Comparison of ENCODE assay signal across 8 cellular contexts in genomic region chr1:150281758-150282557, GRCh38. TPM values are rescaled to one million over a fixed set of nuclear protein-coding genes. Genes with fewer than 3 reads are reported as not detected.
DNase-seq lines count a peak whose midpoint lies in the region; FAIRE-seq and TF ChIP-seq lines count a peak whose summit lies in the region.

Gene CIART (plus strand): TSS chr1:150282554. CDS start chr1:150283268, 714 bp downstream.

- peaks cover 31% of the 10 kb centered on the region for H3K27me3 Mint-ChIP-seq in activated naive CD4-positive, alpha-beta T cell treated with anti-CD3 and anti-CD28 coated beads, Interleukin-2, amount 10 ng/mL, durations not matched to agents 7 days and 5 days
- peaks cover 13% of the 10 kb centered on the region for H3K27me3 Mint-ChIP-seq in stimulated activated naive CD8-positive, alpha-beta T cell treated with anti-CD3 and anti-CD28 coated beads, Interleukin-15, Interleukin-2, amounts not matched to agents 100 ng/mL and 50 ng/mL, for 24 hours

- intact Hi-C loops in A673 (cut with micrococcal nuclease; ENCODE audit: unreplicated experiment): loop anchor here (1.0 kb wide), 2 partner anchors 12 to 26 kb away; no protein-coding TSS in a partner anchor

- H3K4me2 ChIP-seq in Loucy (ENCODE audit: low read depth, low read length, poor library complexity, severe bottlenecking) (peak within 1 kb of the TSS; percentile 100), neural cell (ENCODE audit: low read length) (peak within 1 kb of the TSS; percentile 84)

- H3K4me3 ChIP-seq in A673 (ENCODE audit: low read depth, low read length, poor library complexity, severe bottlenecking) (peak within 1 kb of the TSS; percentile 43), Loucy (ENCODE audit: low read length, poor library complexity, severe bottlenecking) (peak within 1 kb of the TSS; percentile 86), neural cell (ENCODE audit: low read length) (peak within 1 kb of the TSS; percentile 87)

- H3K79me2 ChIP-seq in Loucy (ENCODE audit: insufficient read depth, low read length) (peaks cover 24% of the 10 kb centered on the region), neural cell (replicated peaks; ENCODE audit: insufficient read depth, low read length) (no peaks in the 10 kb centered on the region)

- H3F3A ChIP-seq in Loucy (ENCODE audit: low read depth): no peaks in the 10 kb centered on the region
- no peaks in the 10 kb centered on the region for H3F3A ChIP-seq in neural cell (ENCODE audit: insufficient read depth, low read length, poor library complexity, severe bottlenecking)

- FAIRE-seq in GM19239 (lab: Jason Lieb, UNC) (peak; percentile 96), frontal cortex (lab: Jason Lieb, UNC) (peak; percentile 10)

- no peaks in the 10 kb centered on the region for H3K27me3 ChIP-seq in A673 (replicated peaks; ENCODE audit: insufficient read depth, low read depth, low read length, poor library complexity)
- H3K27me3 ChIP-seq in Loucy (ENCODE audit: insufficient read depth, low read length, poor library complexity, severe bottlenecking): no peaks in the 10 kb centered on the region
- no peaks in the 10 kb centered on the region for H3K27me3 ChIP-seq in neural cell (ENCODE audit: insufficient read depth, low read depth, low read length)

- H3K27ac Mint-ChIP-seq in activated naive CD4-positive, alpha-beta T cell treated with anti-CD3 and anti-CD28 coated beads, Interleukin-2, amount 10 ng/mL, durations not matched to agents 7 days and 5 days: peak within 1 kb of the TSS; percentile 82
- peak within 1 kb of the TSS; percentile 93 for H3K27ac Mint-ChIP-seq in stimulated activated naive CD8-positive, alpha-beta T cell treated with anti-CD3 and anti-CD28 coated beads, Interleukin-15, Interleukin-2, amounts not matched to agents 100 ng/mL and 50 ng/mL, for 24 hours

- H3K9ac ChIP-seq in Loucy (ENCODE audit: low read depth, low read length, poor library complexity, severe bottlenecking): peak within 1 kb of the TSS; percentile 72
- peak within 1 kb of the TSS; percentile 74 for H3K9ac ChIP-seq in neural cell (ENCODE audit: low read length)

- H3K9me3 Mint-ChIP-seq in activated naive CD4-positive, alpha-beta T cell treated with anti-CD3 and anti-CD28 coated beads, Interleukin-2, amount 10 ng/mL, durations not matched to agents 7 days and 5 days: no peaks in the 10 kb centered on the region
- no peaks in the 10 kb centered on the region for H3K9me3 Mint-ChIP-seq in stimulated activated naive CD8-positive, alpha-beta T cell treated with anti-CD3 and anti-CD28 coated beads, Interleukin-15, Interleukin-2, amounts not matched to agents 100 ng/mL and 50 ng/mL, for 24 hours

- no peaks in the 10 kb centered on the region for H3K36me3 ChIP-seq in A673 (ENCODE audit: insufficient read depth, low read length, poor library complexity, severe bottlenecking)
- peaks cover 10% of the 10 kb centered on the region; the same call in 1 of the 2 replicates for H3K36me3 ChIP-seq in Loucy (ENCODE audit: insufficient read depth, low read length)
- H3K36me3 ChIP-seq in neural cell (ENCODE audit: insufficient read depth, low read length): no peaks in the 10 kb centered on the region

- H3K4me1 ChIP-seq in A673 (ENCODE audit: insufficient read depth, low read length, poor library complexity, severe bottlenecking) (peaks cover 19% of the 10 kb centered on the region), Loucy (ENCODE audit: insufficient read depth, low read length, poor library complexity, severe bottlenecking) (peaks cover 14% of the 10 kb centered on the region)

- no peaks in the 10 kb centered on the region for H4K20me1 ChIP-seq in Loucy (ENCODE audit: insufficient read depth, low read length, poor library complexity, severe bottlenecking)
- H4K20me1 ChIP-seq in neural cell (ENCODE audit: insufficient read depth): no peaks in the 10 kb centered on the region

- TF ChIP-seq EP300 in neural cell (conservative IDR thresholded peaks at IDR 0.05; ENCODE audit: poor library complexity, severe bottlenecking): no peak

- TF ChIP-seq CTCF in A673 (conservative IDR thresholded peaks at IDR 0.05; ENCODE audit: low read depth, low read length) (no peak), Loucy (conservative IDR thresholded peaks at IDR 0.05; ENCODE audit: low read length) (no peak), neural cell (IDR thresholded peaks at IDR 0.05; ENCODE audit: poor library complexity, severe bottlenecking) (no peak)

- CTCF ChIA-PET in A673 (lab: Charles Lee): interaction anchor here (0.6 to 1.3 kb wide), 5 partner anchors 9 to 26 kb away, joined by 3 to 24 read pairs (median 5); partner anchors contain the start of genes APH1A, C1orf54 and CA14
- CTCF ChIA-PET in activated naive CD4-positive, alpha-beta T cell treated with anti-CD3 and anti-CD28 coated beads, Interleukin-2, amount 10 ng/mL, durations not matched to agents 7 days and 5 days (lab: Charles Lee): interaction anchor here (0.8 to 4.4 kb wide), 6 partner anchors 10 to 30 kb away, joined by 3 to 49 read pairs (median 4); partner anchors contain the start of genes APH1A, C1orf54 and CA14

- DNase-seq in A673 (ENCODE audit: low spot score) (peak; percentile 99), GM19239 (ENCODE audit: insufficient read length, low spot score) (peak; percentile 31), SHP77 treated with DMSO at 0.1 percent for 48 hours (lab: John Stamatoyannopoulos, UW) (peak; percentile 100), frontal cortex (ENCODE audit: low spot score in 2 of 2) (peak; percentile 64 to 84)
- DNase-seq in activated naive CD4-positive, alpha-beta T cell treated with anti-CD3 and anti-CD28 coated beads, Interleukin-2, amount 10 ng/mL, durations not matched to agents 7 days and 5 days: peak; percentile 89

- H2AFZ ChIP-seq in Loucy (ENCODE audit: low read length): peak within 1 kb of the TSS; percentile 97
- peak within 1 kb of the TSS; percentile 80 for H2AFZ ChIP-seq in neural cell (ENCODE audit: low read depth, low read length)

- H3K36me3 Mint-ChIP-seq in activated naive CD4-positive, alpha-beta T cell treated with anti-CD3 and anti-CD28 coated beads, Interleukin-2, amount 10 ng/mL, durations not matched to agents 7 days and 5 days: peaks cover 10% of the 10 kb centered on the region
- no peaks in the 10 kb centered on the region for H3K36me3 Mint-ChIP-seq in stimulated activated naive CD8-positive, alpha-beta T cell treated with anti-CD3 and anti-CD28 coated beads, Interleukin-15, Interleukin-2, amounts not matched to agents 100 ng/mL and 50 ng/mL, for 24 hours (ENCODE audit: low read depth)

- no peaks in the 10 kb centered on the region for H3K9me3 ChIP-seq in A673 (ENCODE audit: low read depth, low read length, poor library complexity, severe bottlenecking)
- no peaks in the 10 kb centered on the region for H3K9me3 ChIP-seq in Loucy (ENCODE audit: insufficient read depth, low read depth, low read length)
- H3K9me3 ChIP-seq in neural cell (ENCODE audit: low read length): no peaks in the 10 kb centered on the region

- H3K27ac ChIP-seq in A673 (ENCODE audit: low read depth, low read length, poor library complexity, severe bottlenecking) (peak within 1 kb of the TSS; percentile 21), neural cell (ENCODE audit: low read length) (peak within 1 kb of the TSS; percentile 48)

- no peak for TF ChIP-seq RAD21 in neural cell (conservative IDR thresholded peaks at IDR 0.05)

- no peaks in the 10 kb centered on the region for H3K9me2 ChIP-seq in Loucy (replicated peaks; ENCODE audit: low read depth, low read length)
- no peaks in the 10 kb centered on the region for H3K9me2 ChIP-seq in neural cell (ENCODE audit: insufficient read depth, low read length)

- H3K4me3 Mint-ChIP-seq in activated naive CD4-positive, alpha-beta T cell treated with anti-CD3 and anti-CD28 coated beads, Interleukin-2, amount 10 ng/mL, durations not matched to agents 7 days and 5 days: peak within 1 kb of the TSS; percentile 77
- peak within 1 kb of the TSS; percentile 82 for H3K4me3 Mint-ChIP-seq in stimulated activated naive CD8-positive, alpha-beta T cell treated with anti-CD3 and anti-CD28 coated beads, Interleukin-15, Interleukin-2, amounts not matched to agents 100 ng/mL and 50 ng/mL, for 24 hours

- POLR2A ChIA-PET in A673 (lab: Charles Lee; ENCODE audit: low non-redundant PET): no interaction called here

- H3K4me1 Mint-ChIP-seq in activated naive CD4-positive, alpha-beta T cell treated with anti-CD3 and anti-CD28 coated beads, Interleukin-2, amount 10 ng/mL, durations not matched to agents 7 days and 5 days: peaks cover 29% of the 10 kb centered on the region
- peaks cover 32% of the 10 kb centered on the region for H3K4me1 Mint-ChIP-seq in stimulated activated naive CD8-positive, alpha-beta T cell treated with anti-CD3 and anti-CD28 coated beads, Interleukin-15, Interleukin-2, amounts not matched to agents 100 ng/mL and 50 ng/mL, for 24 hours (ENCODE audit: low read depth)

- TSS peak; percentile 83 for BruUV-seq in A673 (replicated peaks; lab: Mats Ljungman, UMichigan)

TF ChIP-seq in neural cell, 6 proteins besides CTCF, POLR2A, EP300 and RAD21 (continues in another document):
- TF ChIP-seq SMC3 (conservative IDR thresholded peaks at IDR 0.05; ENCODE audit: poor library complexity) (no peak), REST (IDR thresholded peaks at IDR 0.05; ENCODE audit: borderline replicate concordance) (no peak), POLR2AphosphoS5 (IDR thresholded peaks at IDR 0.05) (peak; percentile 42)

RNA-seq across cellular contexts. Expression of gene CIART, which starts in this region (rescaled TPM):
- 3.5 and 4.9 TPM in 2 replicates for total RNA-seq in A673 (2021)
- 2.0 TPM for total RNA-seq in frontal cortex
- 7.3 and 9.1 TPM in 2 replicates for polyA plus RNA-seq in neural cell
- 4.7 and 5.1 TPM in 2 replicates for polyA minus RNA-seq in neural cell

Comparison
In these comparisons a context has a peak if more than half of its experiments do, and no peak if none do; other contexts are left out.
1. Peak in every context shown above with its lines: DNase-seq, H3K4me3 ChIP-seq and H3K27ac ChIP-seq.
2. DNase-seq: peak in every context shown above with its lines; median percentile 100 in SHP77 treated with DMSO at 0.1 percent for 48 hours; 99 in A673; 89 in activated naive CD4-positive, alpha-beta T cell treated with anti-CD3 and anti-CD28 coated beads, Interleukin-2, amount 10 ng/mL, durations not matched to agents 7 days and 5 days; 74 in frontal cortex; 31 in GM19239.